In genomic region chr1:9873992-9874391, GRCh38 we compare ENCODE assay signal across 18 cellular contexts.
"Had no signal": no experiment of that assay in that cellular context is flagged by ENCODE, and none has a peak within 500 bp of the region (broad histone marks: within the 10 kb centered on the region; RNA-seq: fewer than 3 reads in every experiment).

No MANE protein-coding gene starts in this region.

- H3K27ac ChIP-seq: foreskin keratinocyte, hepatocyte, left lung, upper lobe of left lung had no signal

- H3K36me3 Mint-ChIP-seq: activated naive CD8-positive, alpha-beta T cell treated with anti-CD3 and anti-CD28 coated beads for 36 hours; immature natural killer cell had no signal

- H3K27me3 ChIP-seq: foreskin keratinocyte, hepatocyte, left lung, upper lobe of left lung had no signal

- H3K9me3 Mint-ChIP-seq: activated naive CD8-positive, alpha-beta T cell treated with anti-CD3 and anti-CD28 coated beads for 36 hours; activated T-cell treated with anti-CD3 and anti-CD28 coated beads, Interleukin-2, amount 50 U/mL, for 24 hours; activated T-helper 17 cell treated with anti-CD3 and anti-CD28 coated beads, Interleukin-2, amount 50 U/mL, for 72 hours; immature natural killer cell; nephron progenitor cell had no signal

- H3K9me3 ChIP-seq: left lung, upper lobe of left lung had no signal

- H3K27ac Mint-ChIP-seq: activated naive CD8-positive, alpha-beta T cell treated with anti-CD3 and anti-CD28 coated beads for 36 hours; activated T-cell treated with anti-CD3 and anti-CD28 coated beads, Interleukin-2, amount 50 U/mL, for 24 hours; nephron progenitor cell had no signal

- DNase-seq: activated naive CD8-positive, alpha-beta T cell treated with anti-CD3 and anti-CD28 coated beads for 36 hours; activated T-cell treated with anti-CD3 and anti-CD28 coated beads, Interleukin-2, amount 50 U/mL, for 24 hours; cortex of kidney; erythroblast; foreskin keratinocyte; immature natural killer cell; kidney glomerular epithelial cell; left lung; mammary epithelial cell; nephron progenitor cell; occipital lobe; stimulated activated CD4-positive, alpha-beta T cell treated with anti-CD3 and anti-CD28 coated beads, Interleukin-15, amount 100 ng/mL, for 24 hours; stimulated activated naive CD4-positive, alpha-beta T cell; upper lobe of left lung had no signal

- H3K4me3 ChIP-seq: hepatocyte, left lung, smooth muscle cell, upper lobe of left lung had no signal

- H3K27me3 Mint-ChIP-seq: activated naive CD8-positive, alpha-beta T cell treated with anti-CD3 and anti-CD28 coated beads for 36 hours; activated T-cell treated with anti-CD3 and anti-CD28 coated beads, Interleukin-2, amount 50 U/mL, for 24 hours; activated T-helper 17 cell treated with anti-CD3 and anti-CD28 coated beads, Interleukin-2, amount 50 U/mL, for 72 hours had no signal

- ATAC-seq: foreskin keratinocyte, sciatic nerve had no signal

- H3K4me3 Mint-ChIP-seq: activated naive CD8-positive, alpha-beta T cell treated with anti-CD3 and anti-CD28 coated beads for 36 hours; activated T-cell treated with anti-CD3 and anti-CD28 coated beads, Interleukin-2, amount 50 U/mL, for 24 hours; activated T-helper 17 cell treated with anti-CD3 and anti-CD28 coated beads, Interleukin-2, amount 50 U/mL, for 72 hours; immature natural killer cell; nephron progenitor cell had no signal
